ENCODE assay signal across 10 cellular contexts in genomic region chr2:208006833-208007232, GRCh38.
DNase-seq lines count a peak whose midpoint lies in the region; ATAC-seq and TF ChIP-seq lines count a peak whose summit lies in the region.
"Had no signal": no experiment of that assay in that cellular context is flagged by ENCODE, and none has a peak within 500 bp of the region (broad histone marks: within the 10 kb centered on the region; RNA-seq: fewer than 3 reads in every experiment).

No MANE protein-coding gene starts in this region.

- H3K9me3 ChIP-seq in RWPE2 (ENCODE audit: severe bottlenecking) = no peaks in the 10 kb centered on the region

- 0 out of 2 replicates have a peak, but pooled peaks cover 3% of the 10 kb centered on the region for H3K36me3 ChIP-seq in RWPE2 (ENCODE audit: low read depth)

- H3K4me1 ChIP-seq in RWPE2 (ENCODE audit: insufficient read depth, poor library complexity, severe bottlenecking) = peaks cover 17% of the 10 kb centered on the region

- H3K4me3 ChIP-seq in RWPE2 (ENCODE audit: severe bottlenecking) = no peak overlapping the region
- H3K4me3 ChIP-seq: dorsolateral prefrontal cortex had no signal

- ATAC-seq in HG02852 (IDR thresholded peaks at IDR 0.05; ENCODE audit: unreplicated experiment) (peak; percentile 84), RWPE2 (ENCODE audit: low read depth) (peak; percentile 94), GM18517 (IDR thresholded peaks at IDR 0.05; ENCODE audit: unreplicated experiment) (no peak)

- DNase-seq in ELR (ENCODE audit: low read depth) = peak; percentile 72
- DNase-seq in RWPE2 (ENCODE audit: low spot score) = no peak
- peak; percentile 32 for DNase-seq in iris pigment epithelial cell (ENCODE audit: low read depth)
- DNase-seq in nucleus accumbens (lab: John Stamatoyannopoulos, UW) = no peak
- DNase-seq in NCI-H2196 treated with DMSO at 0.1 percent for 48 hours (lab: John Stamatoyannopoulos, UW; ENCODE audit: unreplicated experiment) = no peak
- DNase-seq in DMS53 (lab: John Stamatoyannopoulos, UW) = no peak
- DNase-seq: CD4-positive, alpha-beta memory T cell; dorsolateral prefrontal cortex had no signal

- peak overlapping the region; percentile 48 for H3K27ac ChIP-seq in RWPE2 (ENCODE audit: poor library complexity, severe bottlenecking)
- H3K27ac ChIP-seq: dorsolateral prefrontal cortex had no signal

- H3K27me3 ChIP-seq in RWPE2 (ENCODE audit: insufficient read depth, poor library complexity, severe bottlenecking) = no peaks in the 10 kb centered on the region
- H3K27me3 ChIP-seq: dorsolateral prefrontal cortex had no signal

- no peak for TF ChIP-seq CTCF in RWPE2 (IDR thresholded peaks at IDR 0.05; ENCODE audit: poor library complexity, severe bottlenecking)

Comparison
In these comparisons a context has a peak if more than half of its experiments do, and no peak if none do; other contexts are left out.
1. DNase-seq: peak in ELR (single experiment) and iris pigment epithelial cell (single experiment); none in RWPE2 (single experiment), nucleus accumbens (0 of 56), NCI-H2196 treated with DMSO at 0.1 percent for 48 hours (single experiment) and DMS53 (single experiment).